In the genomic region with DNA sequence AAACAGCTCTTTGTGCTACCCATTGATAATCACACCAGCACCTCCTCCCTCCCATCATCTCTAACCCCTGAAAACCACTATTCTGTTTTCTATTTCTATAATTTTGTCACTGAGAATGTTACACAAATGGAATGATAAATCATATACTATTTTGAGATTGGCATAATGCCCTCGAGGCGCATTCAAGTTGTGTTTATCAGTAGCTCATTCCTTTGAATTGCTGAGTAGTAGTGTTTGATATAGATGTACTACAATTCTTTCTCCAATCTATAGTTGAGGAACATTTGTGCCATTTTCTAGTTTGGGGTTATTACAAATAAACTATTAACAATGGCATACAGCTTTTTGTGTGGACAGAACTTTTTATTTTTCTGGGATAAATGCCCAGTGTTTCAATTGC, we compare ENCODE assay signal across 36 cellular contexts.
"Had no signal": no experiment of that assay in that cellular context is flagged by ENCODE, and none has a peak within 500 bp of the region (broad histone marks: within the 10 kb centered on the region; RNA-seq: fewer than 3 reads in every experiment).

No MANE protein-coding gene starts in this region.

- H3K27me3 Mint-ChIP-seq: brain had no signal

- H3K36me3 ChIP-seq: adrenal gland had no signal

- H3K27me3 ChIP-seq: adrenal gland had no signal

- H3K9me3 ChIP-seq: adrenal gland had no signal

- FAIRE-seq: bronchial epithelial cell, TTC549 had no signal

- H3K27ac Mint-ChIP-seq: activated B cell treated with CpG ODN at 0.5 μM for 24 hours; activated CD4-positive, alpha-beta memory T cell treated with anti-CD3 and anti-CD28 coated beads for 36 hours; activated CD4-positive, alpha-beta T cell treated with anti-CD3 and anti-CD28 coated beads, Interleukin-2, amount 10 ng/mL, durations not matched to agents 24 days and 14 days; activated CD8-positive, alpha-beta T cell treated with anti-CD3 and anti-CD28 coated beads for 36 hours; activated naive CD4-positive, alpha-beta T cell treated with anti-CD3 and anti-CD28 coated beads for 36 hours; activated naive CD4-positive, alpha-beta T cell treated with anti-CD3 and anti-CD28 coated beads, Interleukin-2, amount 50 U/mL, for 72 hours; activated naive CD8-positive, alpha-beta T cell treated with anti-CD3 and anti-CD28 coated beads for 36 hours; activated T-cell treated with anti-CD3 and anti-CD28 coated beads, Interleukin-2, amount 50 U/mL, for 72 hours; activated T-helper 1 cell treated with anti-CD3 and anti-CD28 coated beads, Interleukin-12 subunit alpha, Interleukin-12 subunit beta, Interleukin-2, Interleukin-4 antibody, amounts not matched to agents 30 ng/mL and 10 ng/mL and 1 ng/mL, durations not matched to agents 14 hours and 24 hours and 36 hours; activated T-helper 17 cell treated with anti-CD3 and anti-CD28 coated beads, Interleukin-2, amount 50 U/mL, for 72 hours; T-helper 1 cell treated with Interleukin-12 subunit alpha and Interleukin-12 subunit beta and Interleukin-4 antibody, amounts not matched to agents 30 μg/mL and 1 μg/mL, for 36 hours; T-helper 2 cell treated with Interferon-gamma antibody and Interleukin-4, amounts not matched to agents 5 μg/mL and 100 μg/mL, for 36 hours had no signal

- DNase-seq: activated B cell treated with CpG ODN at 0.5 μM for 24 hours; activated CD4-positive, alpha-beta memory T cell treated with anti-CD3 and anti-CD28 coated beads for 36 hours; activated CD4-positive, alpha-beta T cell treated with anti-CD3 and anti-CD28 coated beads for 4 hours; activated CD4-positive, alpha-beta T cell treated with anti-CD3 and anti-CD28 coated beads, Interleukin-2, amount 10 ng/mL, durations not matched to agents 24 days and 14 days; activated CD4-positive, alpha-beta T cell treated with anti-CD3 and anti-CD28 coated beads, Interleukin-2, amount 50 U/mL, for 1 hour; activated CD4-positive, alpha-beta T cell treated with anti-CD3 and anti-CD28 coated beads, Interleukin-2, amount 50 U/mL, for 4 hours; activated CD4-positive, CD25-positive, alpha-beta regulatory T cell treated with anti-CD3 and anti-CD28 coated beads, Interleukin-2, amount 50 U/mL, for 72 hours; activated CD8-positive, alpha-beta memory T cell treated with anti-CD3 and anti-CD28 coated beads, Interleukin-2, amount 50 U/mL, for 4 hours; activated CD8-positive, alpha-beta T cell treated with anti-CD3 and anti-CD28 coated beads for 36 hours; activated effector memory CD4-positive, alpha-beta T cell treated with anti-CD3 and anti-CD28 coated beads, Interleukin-2, amount 50 U/mL, for 16 hours; activated gamma-delta T cell treated with Interleukin-2 at 50 U/mL for 16 hours; activated naive CD4-positive, alpha-beta T cell; activated naive CD4-positive, alpha-beta T cell treated with anti-CD3 and anti-CD28 coated beads for 36 hours; activated naive CD4-positive, alpha-beta T cell treated with anti-CD3 and anti-CD28 coated beads, Interleukin-2, amount 50 U/mL, for 16 hours; activated naive CD8-positive, alpha-beta T cell treated with anti-CD3 and anti-CD28 coated beads for 36 hours; activated T-cell treated with anti-CD3 and anti-CD28 coated beads for 4 hours; activated T-cell treated with anti-CD3 and anti-CD28 coated beads, Interleukin-2, amount 50 U/mL, for 1 hour; activated T-cell treated with anti-CD3 and anti-CD28 coated beads, Interleukin-2, amount 50 U/mL, for 4 hours; activated T-cell treated with anti-CD3 and anti-CD28 coated beads, Interleukin-2, amount 50 U/mL, for 72 hours; adrenal gland; amniotic stem cell; aorta; central memory CD4-positive, alpha-beta T cell; SW 1271; T-helper 1 cell; T-helper 2 cell; T-helper 9 cell had no signal

- H3K27ac ChIP-seq: adrenal gland, VCaP had no signal

- H3K4me3 ChIP-seq: adrenal gland had no signal

- ATAC-seq: activated CD8-positive, alpha-beta T cell treated with anti-CD3 and anti-CD28 coated beads for 36 hours; activated naive CD4-positive, alpha-beta T cell treated with anti-CD3 and anti-CD28 coated beads, Interleukin-2, amount 50 U/mL, for 72 hours; activated T-cell treated with anti-CD3 and anti-CD28 coated beads, Interleukin-2, amount 50 U/mL, for 4 hours; activated T-cell treated with anti-CD3 and anti-CD28 coated beads, Interleukin-2, amount 50 U/mL, for 72 hours; activated T-helper 17 cell treated with anti-CD3 and anti-CD28 coated beads, Interleukin-2, amount 50 U/mL, for 72 hours had no signal

- H3K9me3 Mint-ChIP-seq: activated B cell treated with CpG ODN at 0.5 μM for 24 hours; activated CD4-positive, alpha-beta memory T cell treated with anti-CD3 and anti-CD28 coated beads for 36 hours; activated CD8-positive, alpha-beta T cell treated with anti-CD3 and anti-CD28 coated beads for 36 hours; activated naive CD4-positive, alpha-beta T cell treated with anti-CD3 and anti-CD28 coated beads for 36 hours; activated naive CD4-positive, alpha-beta T cell treated with anti-CD3 and anti-CD28 coated beads, Interleukin-2, amount 50 U/mL, for 72 hours; activated naive CD8-positive, alpha-beta T cell treated with anti-CD3 and anti-CD28 coated beads for 36 hours; activated T-cell treated with anti-CD3 and anti-CD28 coated beads, Interleukin-2, amount 50 U/mL, for 4 hours; activated T-cell treated with anti-CD3 and anti-CD28 coated beads, Interleukin-2, amount 50 U/mL, for 72 hours; activated T-helper 17 cell treated with anti-CD3 and anti-CD28 coated beads, Interleukin-2, amount 50 U/mL, for 72 hours; brain; T-helper 2 cell treated with Interferon-gamma antibody and Interleukin-4, amounts not matched to agents 5 μg/mL and 100 μg/mL, for 36 hours had no signal

- H3K36me3 Mint-ChIP-seq: activated CD4-positive, alpha-beta memory T cell treated with anti-CD3 and anti-CD28 coated beads for 36 hours; activated naive CD4-positive, alpha-beta T cell treated with anti-CD3 and anti-CD28 coated beads, Interleukin-2, amount 50 U/mL, for 72 hours; activated naive CD8-positive, alpha-beta T cell treated with anti-CD3 and anti-CD28 coated beads for 36 hours; brain had no signal

- H3K4me1 Mint-ChIP-seq: activated B cell treated with CpG ODN at 0.5 μM for 24 hours; activated naive CD8-positive, alpha-beta T cell treated with anti-CD3 and anti-CD28 coated beads for 36 hours; activated T-helper 17 cell treated with anti-CD3 and anti-CD28 coated beads, Interleukin-2, amount 50 U/mL, for 72 hours; brain had no signal

- H3K4me3 Mint-ChIP-seq: activated B cell treated with CpG ODN at 0.5 μM for 24 hours; activated CD4-positive, alpha-beta memory T cell treated with anti-CD3 and anti-CD28 coated beads for 36 hours; activated CD4-positive, alpha-beta T cell treated with anti-CD3 and anti-CD28 coated beads, Interleukin-2, amount 10 ng/mL, durations not matched to agents 24 days and 14 days; activated CD8-positive, alpha-beta T cell treated with anti-CD3 and anti-CD28 coated beads for 36 hours; activated naive CD4-positive, alpha-beta T cell treated with anti-CD3 and anti-CD28 coated beads for 36 hours; activated naive CD8-positive, alpha-beta T cell treated with anti-CD3 and anti-CD28 coated beads for 36 hours; activated T-cell treated with anti-CD3 and anti-CD28 coated beads, Interleukin-2, amount 50 U/mL, for 4 hours; activated T-cell treated with anti-CD3 and anti-CD28 coated beads, Interleukin-2, amount 50 U/mL, for 72 hours; activated T-helper 1 cell treated with anti-CD3 and anti-CD28 coated beads, Interleukin-12 subunit alpha, Interleukin-12 subunit beta, Interleukin-2, Interleukin-4 antibody, amounts not matched to agents 30 ng/mL and 10 ng/mL and 1 ng/mL, durations not matched to agents 14 hours and 24 hours and 36 hours; activated T-helper 17 cell treated with anti-CD3 and anti-CD28 coated beads, Interleukin-2, amount 50 U/mL, for 72 hours; brain; T-helper 1 cell treated with Interleukin-12 subunit alpha and Interleukin-12 subunit beta and Interleukin-4 antibody, amounts not matched to agents 30 μg/mL and 1 μg/mL, for 36 hours; T-helper 2 cell treated with Interferon-gamma antibody and Interleukin-4, amounts not matched to agents 5 μg/mL and 100 μg/mL, for 36 hours had no signal
